In the genomic region with DNA sequence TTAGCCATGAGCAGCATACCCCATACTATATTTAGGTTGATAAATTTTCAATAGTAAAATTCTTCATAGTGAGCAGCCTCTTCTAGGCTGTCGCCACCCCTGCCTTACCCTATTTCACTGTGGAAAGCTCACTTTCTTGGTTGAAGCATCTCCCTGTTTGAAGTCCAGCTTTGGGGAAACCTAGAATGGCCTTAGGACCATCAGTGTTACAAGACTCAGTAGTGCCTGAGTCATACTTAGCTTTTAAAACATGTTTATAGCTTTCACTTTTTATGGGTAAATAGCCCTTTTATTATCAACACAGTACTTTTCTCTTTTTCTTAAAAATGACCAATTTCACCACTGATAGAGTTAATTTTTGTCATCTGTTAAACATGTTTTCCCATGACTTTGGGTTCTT, we compare ENCODE assay signal across 29 cellular contexts.
"Had no signal": no experiment of that assay in that cellular context is flagged by ENCODE, and none has a peak within 500 bp of the region (broad histone marks: within the 10 kb centered on the region; RNA-seq: fewer than 3 reads in every experiment).

No MANE protein-coding gene starts in this region.

- H3K4me3 Mint-ChIP-seq: mesothelial cell of epicardium; naive B cell; nephron progenitor cell; stimulated activated memory B cell treated with anti-CD40 and anti-IgM and Interleukin-4, amounts not matched to agents 10 μg/mL and 1 μg/mL and 100 μg/mL, for 72 hours; type B pancreatic cell had no signal

- H3K4me3 ChIP-seq: dorsolateral prefrontal cortex, gastroesophageal sphincter, heart left ventricle, hepatocyte, lung, mucosa of descending colon, ovary, psoas muscle, skin epidermis, spleen, testis, tibial artery had no signal

- H3K27me3 ChIP-seq: dorsolateral prefrontal cortex, gastroesophageal sphincter, heart left ventricle, hepatocyte, ovary, spleen, testis, tibial artery had no signal

- H3K9me3 ChIP-seq: gastroesophageal sphincter, ovary, psoas muscle, testis, tibial artery had no signal

- H3K27ac Mint-ChIP-seq: mesothelial cell of epicardium; nephron progenitor cell; stimulated activated memory B cell treated with anti-CD40 and anti-IgM and Interleukin-4, amounts not matched to agents 10 μg/mL and 1 μg/mL and 100 μg/mL, for 72 hours; type B pancreatic cell had no signal

- ATAC-seq: gastroesophageal sphincter; heart left ventricle; left lobe of liver; mucosa of descending colon; psoas muscle; right cardiac atrium; stimulated activated memory B cell treated with anti-CD40 and anti-IgM and Interleukin-4, amounts not matched to agents 10 μg/mL and 1 μg/mL and 100 μg/mL, for 72 hours; stimulated activated naive CD8-positive, alpha-beta T cell treated with anti-CD3 and anti-CD28 coated beads, Interleukin-15, Interleukin-2, amounts not matched to agents 100 U/mL and 50 U/mL, for 24 hours had no signal

- FAIRE-seq: colon, kidney had no signal

- H3K9me3 Mint-ChIP-seq: type B pancreatic cell had no signal

- DNase-seq: dorsolateral prefrontal cortex; effector CD4-positive, alpha-beta T cell; foreskin fibroblast; heart left ventricle; kidney; mesenchymal stem cell; mucosa of descending colon; naive B cell; nephron progenitor cell; nucleus accumbens; ovary; posterior cingulate gyrus; psoas muscle; right cardiac atrium; spleen; stimulated activated CD4-positive, alpha-beta T cell treated with anti-CD3 and anti-CD28 coated beads, Interleukin-4, amount 100 ng/mL, for 4 hours; stimulated activated naive CD8-positive, alpha-beta T cell treated with anti-CD3 and anti-CD28 coated beads, Interleukin-15, Interleukin-2, amounts not matched to agents 100 U/mL and 50 U/mL, for 24 hours; substantia nigra; testis; tibial artery had no signal

- H3K27ac ChIP-seq: dorsolateral prefrontal cortex, gastroesophageal sphincter, heart left ventricle, hepatocyte, ovary, psoas muscle, skin epidermis, spleen, testis, tibial artery had no signal

- H3K4me1 Mint-ChIP-seq: mesothelial cell of epicardium, nephron progenitor cell had no signal

- H3K4me2 ChIP-seq: hepatocyte had no signal

- H3K27me3 Mint-ChIP-seq: naive B cell; stimulated activated memory B cell treated with anti-CD40 and anti-IgM and Interleukin-4, amounts not matched to agents 10 μg/mL and 1 μg/mL and 100 μg/mL, for 72 hours; type B pancreatic cell had no signal

- H2AFZ ChIP-seq: hepatocyte had no signal

- H3K36me3 ChIP-seq: gastroesophageal sphincter, heart left ventricle, ovary had no signal

- H3K4me1 ChIP-seq: gastroesophageal sphincter, psoas muscle, tibial artery had no signal
